Comparison of ENCODE assay signal across 9 cellular contexts in genomic region chr16:77452243-77452642, GRCh38. TPM values are rescaled to one million over a fixed set of nuclear protein-coding genes. Genes with fewer than 3 reads are reported as not detected.
"Had no signal": no experiment of that assay in that cellular context is flagged by ENCODE, and none has a peak within 500 bp of the region (broad histone marks: within the 10 kb centered on the region; RNA-seq: fewer than 3 reads in every experiment).

No MANE protein-coding gene starts in this region.

- ATAC-seq: HepG2, K562 had no signal

- H3K27ac ChIP-seq: HL-60, KMS-11 had no signal

- H3K4me3 ChIP-seq: K562 had no signal

- H3K9ac ChIP-seq: KMS-11 had no signal

- DNase-seq: IMR-90, KBM-7, KG1 had no signal

- FAIRE-seq: HepG2, K562 had no signal

- H3K4me2 ChIP-seq: KMS-11 had no signal

RNA-seq across cellular contexts. Expression of gene ADAMTS18, which starts 17.4 kb away (rescaled TPM):
- total RNA-seq: HepG2, HT-29, IMR-90, K562 had no signal
- polyA plus RNA-seq: IgD-negative memory B cell, IMR-90, K562 had no signal
